ENCODE assay signal across 1 cellular context in genomic region chr10:17074548-17074860, GRCh38.
TF ChIP-seq lines count a peak whose summit lies in the region.

No MANE protein-coding gene starts in this region.

TF ChIP-seq in GM23338, 12 proteins besides CTCF, POLR2A, EP300 and RAD21 (continued from another document):
- no peak for TF ChIP-seq ZNF462 (CRISPR knock-in tag; IDR thresholded peaks at IDR 0.05)
- no peak for TF ChIP-seq ZNF331 (CRISPR knock-in tag; IDR thresholded peaks at IDR 0.05; ENCODE audit: low read depth)
- no peak for TF ChIP-seq JUNB (IDR thresholded peaks at IDR 0.05; ENCODE audit: unreplicated experiment)
- TF ChIP-seq EZH2 (IDR thresholded peaks at IDR 0.05; ENCODE audit: low read depth, unreplicated experiment) = no peak
